In the genomic region with DNA sequence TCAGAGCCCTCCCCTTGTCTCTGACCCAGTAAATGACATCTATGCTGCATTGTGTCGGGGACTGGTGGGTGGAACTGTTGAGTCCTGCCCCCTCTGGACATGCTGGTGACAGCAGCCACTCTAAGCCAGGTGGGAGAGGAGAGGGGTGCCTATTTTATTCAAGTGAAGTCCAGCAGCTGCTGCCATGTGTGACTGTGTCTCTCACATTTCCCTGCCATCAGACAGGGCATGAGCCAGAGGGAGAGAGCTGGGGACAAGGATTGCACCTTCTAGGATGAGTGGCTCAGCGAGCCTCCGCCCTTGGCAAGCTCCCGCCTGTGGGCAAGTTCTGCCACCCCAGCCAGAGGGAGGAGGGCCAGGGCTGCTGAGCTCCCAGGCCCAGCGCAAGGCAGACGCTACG, we compare ENCODE assay signal across 18 cellular contexts. TPM values are rescaled to one million over a fixed set of nuclear protein-coding genes. Genes with fewer than 3 reads are reported as not detected.
A peak's percentile ranks its signal among the peaks of the same experiment; 100 is the strongest.
DNase-seq lines count a peak whose midpoint lies in the region; ATAC-seq, FAIRE-seq and TF ChIP-seq lines count a peak whose summit lies in the region.
"Had no signal": no experiment of that assay in that cellular context is flagged by ENCODE, and none has a peak within 500 bp of the region (broad histone marks: within the 10 kb centered on the region; RNA-seq: fewer than 3 reads in every experiment).

No MANE protein-coding gene starts in this region.

- no peak overlapping the region for H2AFZ ChIP-seq in K562 (ENCODE audit: low read depth, low read length)

- no peak overlapping the region for H3K27ac Mint-ChIP-seq in activated CD8-positive, alpha-beta memory T cell treated with anti-CD3 and anti-CD28 coated beads, Interleukin-2, amount 10 ng/mL, durations not matched to agents 7 days and 5 days
- H3K27ac Mint-ChIP-seq in activated naive CD4-positive, alpha-beta T cell treated with anti-CD3 and anti-CD28 coated beads, Interleukin-2, amount 10 ng/mL, durations not matched to agents 7 days and 5 days, result no peak overlapping the region
- H3K27ac Mint-ChIP-seq: CD4-positive, alpha-beta memory T cell had no signal

- H4K20me1 ChIP-seq in K562 (replicated peaks; ENCODE audit: control insufficient read depth, insufficient read depth, low read length), result no peaks in the 10 kb centered on the region

- TF ChIP-seq CTCF in K562 (IDR thresholded peaks at IDR 0.05 in 2 of 3, conservative IDR thresholded peaks at IDR 0.05 in 1 of 3; ENCODE audit: insufficient read depth in 2 of 3, low read depth in 1 of 3, low read length in 3 of 3) (no peak), left ventricle myocardium inferior (IDR thresholded peaks at IDR 0.05; ENCODE audit: borderline replicate concordance) (no peak)

- H3K36me3 ChIP-seq in K562 (ENCODE audit: control insufficient read depth, insufficient read depth, low read length) (no peaks in the 10 kb centered on the region), left ventricle myocardium inferior (no peaks in the 10 kb centered on the region)
- H3K36me3 ChIP-seq: esophagus muscularis mucosa, suprapubic skin had no signal

- no peak for TF ChIP-seq RAD21 in K562 (CRISPR knock-in tag; conservative IDR thresholded peaks at IDR 0.05 in 1 of 2, IDR thresholded peaks at IDR 0.05 in 1 of 2)

- H3K4me3 ChIP-seq in K562, result no peak overlapping the region
- no peak overlapping the region for H3K4me3 ChIP-seq in left ventricle myocardium inferior
- H3K4me3 ChIP-seq: esophagus muscularis mucosa, suprapubic skin had no signal

- no peak overlapping the region for H3K27ac ChIP-seq in K562 (ENCODE audit: extremely low read depth, low read depth, low read length)
- no peak overlapping the region for H3K27ac ChIP-seq in left ventricle myocardium inferior (replicated peaks)
- H3K27ac ChIP-seq: esophagus muscularis mucosa, suprapubic skin had no signal

- no TSS peak for BruUV-seq in K562 (replicated peaks; lab: Mats Ljungman, UMichigan)

- in situ Hi-C loops in K562 (cut with MboI), result no loop called here

- H3K36me3 Mint-ChIP-seq in activated CD8-positive, alpha-beta memory T cell treated with anti-CD3 and anti-CD28 coated beads, Interleukin-2, amount 10 ng/mL, durations not matched to agents 7 days and 5 days, result no peaks in the 10 kb centered on the region
- no peaks in the 10 kb centered on the region for H3K36me3 Mint-ChIP-seq in activated naive CD4-positive, alpha-beta T cell treated with anti-CD3 and anti-CD28 coated beads, Interleukin-2, amount 10 ng/mL, durations not matched to agents 7 days and 5 days
- H3K36me3 Mint-ChIP-seq: CD4-positive, alpha-beta memory T cell had no signal

- CTCF ChIA-PET in activated CD8-positive, alpha-beta memory T cell treated with anti-CD3 and anti-CD28 coated beads, Interleukin-2, amount 10 ng/mL, durations not matched to agents 7 days and 5 days (lab: Charles Lee), result no interaction called here
- CTCF ChIA-PET in K562 (lab: Yijun Ruan, JAX; ENCODE audit: low intra/inter-chr PET ratio), result no interaction called here
- CTCF ChIA-PET in activated naive CD4-positive, alpha-beta T cell treated with anti-CD3 and anti-CD28 coated beads, Interleukin-2, amount 10 ng/mL, durations not matched to agents 7 days and 5 days (lab: Charles Lee), result interaction anchor here (0.6 kb wide), 1 partner anchor 13 kb away, joined by 3 read pairs; no protein-coding TSS in a partner anchor

- peak; percentile 25 for DNase-seq in activated CD8-positive, alpha-beta memory T cell treated with anti-CD3 and anti-CD28 coated beads, Interleukin-2, amount 10 ng/mL, durations not matched to agents 7 days and 5 days
- DNase-seq in activated CD8-positive, alpha-beta memory T cell treated with anti-CD3 and anti-CD28 coated beads, Interleukin-2, amount 50 U/mL, for 4 hours, result no peak
- DNase-seq in K562 (ENCODE audit: extremely low read depth in 1 of 4, low spot score in 3 of 4), result peak in 1 of 4 experiments; percentile 19
- DNase-seq in mesenteric fat pad (ENCODE audit: low spot score), result peak; percentile 65
- no peak for DNase-seq in left ventricle myocardium inferior
- DNase-seq in activated naive CD4-positive, alpha-beta T cell treated with anti-CD3 and anti-CD28 coated beads, Interleukin-2, amount 10 ng/mL, durations not matched to agents 7 days and 5 days, result no peak
- no peak for DNase-seq in SIG-M5 treated with dmso at 0.1 percent for 504 hours (lab: John Stamatoyannopoulos, UW; ENCODE audit: unreplicated experiment)
- DNase-seq in NCI-H2196 (lab: John Stamatoyannopoulos, UW; ENCODE audit: unreplicated experiment), result no peak
- DNase-seq: activated naive CD4-positive, alpha-beta T cell treated with Interleukin-2 at 50 U/mL for 16 hours; CD4-positive, alpha-beta memory T cell; cortex of kidney; NCI-H2171 had no signal

- no peak for ATAC-seq in activated CD8-positive, alpha-beta memory T cell treated with anti-CD3 and anti-CD28 coated beads, Interleukin-2, amount 10 ng/mL, durations not matched to agents 7 days and 5 days
- ATAC-seq in K562, result peak; percentile 67

- no peak overlapping the region for H3K4me2 ChIP-seq in K562 (ENCODE audit: insufficient read depth, low read length)

- H3K27me3 Mint-ChIP-seq in activated CD8-positive, alpha-beta memory T cell treated with anti-CD3 and anti-CD28 coated beads, Interleukin-2, amount 10 ng/mL, durations not matched to agents 7 days and 5 days, result no peaks in the 10 kb centered on the region
- H3K27me3 Mint-ChIP-seq in activated naive CD4-positive, alpha-beta T cell treated with anti-CD3 and anti-CD28 coated beads, Interleukin-2, amount 10 ng/mL, durations not matched to agents 7 days and 5 days, result peaks cover 15% of the 10 kb centered on the region

- H3K4me1 ChIP-seq in K562 (replicated peaks in 1 of 2; ENCODE audit: control insufficient read depth in 2 of 2, insufficient read depth in 2 of 2, low read length in 2 of 2) (peaks cover 0 to 7% of the 10 kb centered on the region in 2 experiments; a peak in 1 of 5 replicates), left ventricle myocardium inferior (no peaks in the 10 kb centered on the region)
- H3K4me1 ChIP-seq: esophagus muscularis mucosa, suprapubic skin had no signal

- H3K9me3 ChIP-seq in K562 (replicated peaks; ENCODE audit: control insufficient read depth, insufficient read depth, low read depth, low read length), result no peaks in the 10 kb centered on the region
- H3K9me3 ChIP-seq in left ventricle myocardium inferior (replicated peaks), result no peaks in the 10 kb centered on the region
- H3K9me3 ChIP-seq: esophagus muscularis mucosa, suprapubic skin had no signal

- H3K4me3 Mint-ChIP-seq in activated CD8-positive, alpha-beta memory T cell treated with anti-CD3 and anti-CD28 coated beads, Interleukin-2, amount 10 ng/mL, durations not matched to agents 7 days and 5 days, result no peak overlapping the region
- H3K4me3 Mint-ChIP-seq in activated naive CD4-positive, alpha-beta T cell treated with anti-CD3 and anti-CD28 coated beads, Interleukin-2, amount 10 ng/mL, durations not matched to agents 7 days and 5 days, result no peak overlapping the region
- H3K4me3 Mint-ChIP-seq: CD4-positive, alpha-beta memory T cell had no signal

- H3K79me2 ChIP-seq in K562 (ENCODE audit: control insufficient read depth, insufficient read depth, low read length), result no peaks in the 10 kb centered on the region

- H3K9me3 Mint-ChIP-seq in activated CD8-positive, alpha-beta memory T cell treated with anti-CD3 and anti-CD28 coated beads, Interleukin-2, amount 10 ng/mL, durations not matched to agents 7 days and 5 days (ENCODE audit: low read depth), result no peaks in the 10 kb centered on the region
- no peaks in the 10 kb centered on the region for H3K9me3 Mint-ChIP-seq in activated naive CD4-positive, alpha-beta T cell treated with anti-CD3 and anti-CD28 coated beads, Interleukin-2, amount 10 ng/mL, durations not matched to agents 7 days and 5 days
- H3K9me3 Mint-ChIP-seq: CD4-positive, alpha-beta memory T cell had no signal

- TF ChIP-seq EP300 in K562 (IDR thresholded peaks at IDR 0.05; ENCODE audit: low read length), result no peak

- no peaks in the 10 kb centered on the region for H3K9me1 ChIP-seq in K562 (ENCODE audit: control insufficient read depth, insufficient read depth, low read length)

- POLR2A ChIA-PET in K562 (lab: Yijun Ruan, JAX), result no interaction called here

- no peak overlapping the region for H3K9ac ChIP-seq in K562 (ENCODE audit: insufficient read depth in 1 of 2, low read depth in 2 of 2, low read length in 2 of 2)

- no peak for TF ChIP-seq POLR2A in K562 (conservative IDR thresholded peaks at IDR 0.05)

- H3K27me3 ChIP-seq in K562 (ENCODE audit: control insufficient read depth in 2 of 2, insufficient read depth in 2 of 2, low read length in 2 of 2) (peaks cover 0 to 25% of the 10 kb centered on the region in 2 experiments; a peak in 2 of 5 replicates), left ventricle myocardium inferior (ENCODE audit: low read depth) (peaks cover 26% of the 10 kb centered on the region)
- H3K27me3 ChIP-seq: suprapubic skin had no signal

- H3K4me1 Mint-ChIP-seq in activated CD8-positive, alpha-beta memory T cell treated with anti-CD3 and anti-CD28 coated beads, Interleukin-2, amount 10 ng/mL, durations not matched to agents 7 days and 5 days, result no peaks in the 10 kb centered on the region
- no peaks in the 10 kb centered on the region for H3K4me1 Mint-ChIP-seq in activated naive CD4-positive, alpha-beta T cell treated with anti-CD3 and anti-CD28 coated beads, Interleukin-2, amount 10 ng/mL, durations not matched to agents 7 days and 5 days
- H3K4me1 Mint-ChIP-seq: CD4-positive, alpha-beta memory T cell had no signal

- 5% methylated on average over 7 of the region's 7 CpGs for WGBS in K562 (ENCODE audit: insufficient coverage, low coverage, missing lambda C conversion rate)

- intact Hi-C loops in K562 (cut with micrococcal nuclease) (no loop called here), left ventricle myocardium inferior (cut with micrococcal nuclease) (no loop called here)

- no peak for FAIRE-seq in K562 (lab: Jason Lieb, UNC)
- FAIRE-seq: GM18507, GM19239, islet of Langerhans had no signal

RNA-seq across cellular contexts. Expression of a gene that starts 13.7 kb away (rescaled TPM):
- not detected for total RNA-seq in activated CD8-positive, alpha-beta memory T cell treated with anti-CD3 and anti-CD28 coated beads, Interleukin-2, amount 10 ng/mL, durations not matched to agents 7 days and 5 days
- total RNA-seq in K562 (2011; cell fraction: chromatin; rRNA removed; ENCODE audit: low replicate concordance), result 0.37 TPM in 1 of 2 replicates, not detected in the other
- total RNA-seq in K562 (2011; cell fraction: nucleolus; rRNA removed), result not detected in 2 replicates
- not detected in 2 replicates for total RNA-seq in K562 (2011; cell fraction: nucleoplasm; rRNA removed)
- total RNA-seq in K562 (2014; rRNA removed), result not detected in 2 replicates
- not detected in 2 replicates for total RNA-seq in K562 (2014; rRNA removed; fragmentation: Illumina TruSeq; extraction: Trizol)
- not detected in 2 replicates for total RNA-seq in K562 (2015; rRNA removed; fragmentation: Illumina TruSeq; extraction: Trizol)
- 0.09 and 0.11 TPM in 2 replicates for total RNA-seq in K562 (2021)
- polyA plus RNA-seq in K562 (2011; rRNA removed), result 0.12 and 0.17 TPM in 2 replicates
- 0.06 and 0.10 TPM in 2 replicates for polyA plus RNA-seq in K562 (2011; cell fraction: cytosol; rRNA removed)
- 0.32 and 0.51 TPM in 2 replicates for polyA plus RNA-seq in K562 (2011; cell fraction: nucleus; rRNA removed)
- 0.20 and 0.28 TPM in 2 replicates for polyA plus RNA-seq in K562 (2012)
- 0.07 TPM in 1 of 2 replicates, not detected in the other for polyA plus RNA-seq in K562 (2014; fragmentation: Illumina TruSeq; extraction: Trizol)
- polyA plus RNA-seq in K562 (2014; fragmentation: Nextera tagmentation; extraction: Ambion mirVana), result not detected
- polyA plus RNA-seq in K562 (2014; rRNA removed), result 0.08 TPM in 1 of 2 replicates, not detected in the other
- polyA minus RNA-seq in K562 (2011; rRNA and poly(A)+ RNA removed), result 0.63 TPM in 1 of 2 replicates, not detected in the other
- not detected in 2 replicates for polyA minus RNA-seq in K562 (2011; cell fraction: cytosol; rRNA and poly(A)+ RNA removed)
- not detected in 2 replicates for polyA minus RNA-seq in K562 (2011; cell fraction: nucleus; rRNA and poly(A)+ RNA removed)
- 0.35 TPM for total RNA-seq in mesenteric fat pad
- 0.16 TPM for total RNA-seq in left ventricle myocardium inferior
- total RNA-seq: CD4-positive, alpha-beta memory T cell had no signal
- polyA plus RNA-seq: CD4-positive, alpha-beta memory T cell had no signal

RNA-seq across cellular contexts. Expression of a gene that starts 33.1 kb away (rescaled TPM):
- total RNA-seq in activated CD8-positive, alpha-beta memory T cell treated with anti-CD3 and anti-CD28 coated beads, Interleukin-2, amount 10 ng/mL, durations not matched to agents 7 days and 5 days, result not detected
- not detected in 2 replicates for total RNA-seq in K562 (2011; cell fraction: chromatin; rRNA removed; ENCODE audit: low replicate concordance)
- total RNA-seq in K562 (2011; cell fraction: nucleolus; rRNA removed), result not detected in 2 replicates
- total RNA-seq in K562 (2011; cell fraction: nucleoplasm; rRNA removed), result not detected in 2 replicates
- total RNA-seq in K562 (2014; rRNA removed), result not detected in 2 replicates
- total RNA-seq in K562 (2014; rRNA removed; fragmentation: Illumina TruSeq; extraction: Trizol), result not detected in 2 replicates
- total RNA-seq in K562 (2015; rRNA removed; fragmentation: Illumina TruSeq; extraction: Trizol), result not detected in 2 replicates
- not detected in 2 replicates for total RNA-seq in K562 (2021)
- not detected in 2 replicates for polyA plus RNA-seq in K562 (2011; rRNA removed)
- not detected in 2 replicates for polyA plus RNA-seq in K562 (2011; cell fraction: cytosol; rRNA removed)
- not detected in 2 replicates for polyA plus RNA-seq in K562 (2011; cell fraction: nucleus; rRNA removed)
- polyA plus RNA-seq in K562 (2012), result not detected in 2 replicates
- not detected in 2 replicates for polyA plus RNA-seq in K562 (2014; fragmentation: Illumina TruSeq; extraction: Trizol)
- polyA plus RNA-seq in K562 (2014; fragmentation: Nextera tagmentation; extraction: Ambion mirVana), result not detected
- not detected in 2 replicates for polyA plus RNA-seq in K562 (2014; rRNA removed)
- not detected in 2 replicates for polyA minus RNA-seq in K562 (2011; rRNA and poly(A)+ RNA removed)
- not detected in 2 replicates for polyA minus RNA-seq in K562 (2011; cell fraction: cytosol; rRNA and poly(A)+ RNA removed)
- polyA minus RNA-seq in K562 (2011; cell fraction: nucleus; rRNA and poly(A)+ RNA removed), result not detected in 2 replicates
- not detected for total RNA-seq in mesenteric fat pad
- total RNA-seq in left ventricle myocardium inferior, result not detected
- total RNA-seq: CD4-positive, alpha-beta memory T cell; esophagus muscularis mucosa; pulmonary artery endothelial cell had no signal
- polyA plus RNA-seq: CD4-positive, alpha-beta memory T cell had no signal

Comparison
In these comparisons a context has a peak if more than half of its experiments do, and no peak if none do; other contexts are left out.
1. DNase-seq: peak in activated CD8-positive, alpha-beta memory T cell treated with anti-CD3 and anti-CD28 coated beads, Interleukin-2, amount 10 ng/mL, durations not matched to agents 7 days and 5 days (single experiment) and mesenteric fat pad (single experiment); none in activated CD8-positive, alpha-beta memory T cell treated with anti-CD3 and anti-CD28 coated beads, Interleukin-2, amount 50 U/mL, for 4 hours (single experiment), left ventricle myocardium inferior (single experiment), activated naive CD4-positive, alpha-beta T cell treated with anti-CD3 and anti-CD28 coated beads, Interleukin-2, amount 10 ng/mL, durations not matched to agents 7 days and 5 days (single experiment), SIG-M5 treated with dmso at 0.1 percent for 504 hours (single experiment) and NCI-H2196 (single experiment).